In genomic region chr7:133936074-133936473, GRCh38 we compare ENCODE assay signal across 1 cellular context.
TF ChIP-seq lines count a peak whose summit lies in the region.

No MANE protein-coding gene starts in this region.

TF ChIP-seq in GM23338, 12 proteins besides CTCF, POLR2A, EP300 and RAD21 (continued from another document):
- TF ChIP-seq ZNF462 (CRISPR knock-in tag; IDR thresholded peaks at IDR 0.05) = no peak
- no peak for TF ChIP-seq REST (IDR thresholded peaks at IDR 0.05; ENCODE audit: unreplicated experiment)
- no peak for TF ChIP-seq EZH2phosphoT487 (IDR thresholded peaks at IDR 0.05; ENCODE audit: unreplicated experiment)
- no peak for TF ChIP-seq CREB1 (CRISPR knock-in tag; IDR thresholded peaks at IDR 0.05; ENCODE audit: low read depth)
- TF ChIP-seq STAT1 (IDR thresholded peaks at IDR 0.05; ENCODE audit: unreplicated experiment) = no peak
- TF ChIP-seq POLR2AphosphoS5 (IDR thresholded peaks at IDR 0.05; ENCODE audit: low read depth) = no peak
